In the genomic region with DNA sequence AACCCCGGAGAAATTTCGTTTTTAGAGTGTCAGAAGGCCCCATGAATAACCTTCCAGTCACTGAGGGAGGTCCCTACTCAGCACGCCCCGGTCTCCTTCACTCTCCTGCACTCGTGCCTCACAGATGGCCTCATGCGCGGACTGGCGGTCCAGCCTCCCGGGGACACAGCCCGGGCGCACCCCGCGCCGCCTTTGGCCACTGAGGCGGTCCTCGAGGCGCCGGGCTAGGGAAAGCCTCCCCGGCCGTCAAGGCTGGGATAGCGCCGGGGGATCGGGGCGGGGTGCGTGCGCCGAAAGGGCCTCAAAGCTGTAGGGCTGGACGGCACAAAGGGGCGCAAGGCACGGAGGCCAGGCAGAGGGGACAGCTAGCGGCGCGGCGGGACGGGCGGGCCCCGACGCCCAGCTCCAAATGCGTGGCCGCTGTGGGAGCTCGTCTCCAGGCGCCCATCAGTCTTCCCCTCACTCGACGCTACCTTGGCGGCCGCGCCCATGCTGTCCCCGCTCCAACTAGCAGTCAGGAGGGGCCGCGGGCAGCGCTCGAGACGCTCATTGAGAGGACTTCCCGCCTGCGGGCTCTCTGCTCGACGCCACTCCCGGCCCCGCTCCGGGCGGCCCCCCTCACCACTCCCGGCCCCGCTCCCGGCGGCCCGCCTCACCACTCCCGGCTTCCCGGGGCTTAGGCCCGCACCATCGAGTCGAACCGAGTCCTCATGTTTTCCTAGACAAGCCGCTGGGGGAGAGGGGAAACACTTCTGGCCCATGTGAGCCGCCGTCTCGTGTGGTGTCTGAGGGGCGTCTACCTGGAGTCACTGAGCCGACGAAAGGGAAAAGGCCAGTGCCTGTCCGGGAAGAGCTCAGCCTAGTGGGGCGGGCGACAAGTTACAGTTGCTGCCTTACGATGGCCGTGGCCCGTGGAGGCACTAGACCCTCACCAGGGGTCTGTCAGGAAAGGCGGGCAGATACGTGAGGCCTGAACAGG, we compare ENCODE assay signal across 20 cellular contexts. TPM values are rescaled to one million over a fixed set of nuclear protein-coding genes. Genes with fewer than 3 reads are reported as not detected.
DNase-seq lines count a peak whose midpoint lies in the region; ATAC-seq and TF ChIP-seq lines count a peak whose summit lies in the region.
"Had no signal": no experiment of that assay in that cellular context is flagged by ENCODE, and none has a peak within 500 bp of the region (broad histone marks: within the 10 kb centered on the region; RNA-seq: fewer than 3 reads in every experiment).

A gene (plus strand): TSS at position 360 of the 979 bp plus-strand sequence. CDS start 14,336 bp downstream, outside the sequence.

- ATAC-seq in Right ventricle myocardium superior (ENCODE audit: poor library complexity) (no peak), activated B cell treated with CpG ODN at 0.5 μM for 24 hours (ENCODE audit: low read depth) (no peak), thoracic aorta (ENCODE audit: insufficient number of reproducible peaks, low FRiP score, low read depth) (peak; percentile 47), esophagus mucosa (no peak), foreskin keratinocyte (no peak)
- ATAC-seq: stimulated activated memory B cell treated with anti-CD40 and anti-IgM and Interleukin-4, amounts not matched to agents 10 μg/mL and 1 μg/mL and 100 μg/mL, for 72 hours had no signal

- H3K4me1 ChIP-seq in left ventricle myocardium inferior (peaks cover 19% of the 10 kb centered on the region), thoracic aorta (ENCODE audit: control insufficient read depth in 1 of 2, low read depth in 2 of 2) (peaks cover 4 to 5% of the 10 kb centered on the region in 2 donors), foreskin keratinocyte (no peaks in the 10 kb centered on the region)
- H3K4me1 ChIP-seq: uterus had no signal

- H3K27me3 ChIP-seq in left ventricle myocardium inferior (ENCODE audit: low read depth), result peaks cover 62% of the 10 kb centered on the region
- no peaks in the 10 kb centered on the region for H3K27me3 ChIP-seq in thoracic aorta (replicated peaks; ENCODE audit: insufficient read depth)
- peaks cover 50% of the 10 kb centered on the region for H3K27me3 ChIP-seq in foreskin keratinocyte
- H3K27me3 ChIP-seq: SJCRH30 had no signal

- peaks cover 19% of the 10 kb centered on the region for H3K27me3 Mint-ChIP-seq in activated B cell treated with CpG ODN at 0.5 μM for 24 hours

- no peak for TF ChIP-seq CTCF in left ventricle myocardium inferior (IDR thresholded peaks at IDR 0.05; ENCODE audit: borderline replicate concordance)
- TF ChIP-seq CTCF in activated B cell treated with CpG ODN at 0.5 μM for 24 hours (IDR thresholded peaks at IDR 0.05), result no peak
- no peak for TF ChIP-seq CTCF in thoracic aorta (IDR thresholded peaks at IDR 0.05)
- no peak for TF ChIP-seq CTCF in foreskin keratinocyte (conservative IDR thresholded peaks at IDR 0.05)

- H3K9me3 ChIP-seq in left ventricle myocardium inferior (replicated peaks) (no peaks in the 10 kb centered on the region), thoracic aorta (no peaks in the 10 kb centered on the region)
- H3K9me3 ChIP-seq: adrenal gland, gastrocnemius medialis, SJCRH30, uterus had no signal

- POLR2A ChIA-PET in activated B cell treated with CpG ODN at 0.5 μM for 24 hours (lab: Charles Lee), result interaction anchor here (0.8 kb wide), 1 partner anchor 18 kb away, joined by 4 read pairs; no protein-coding TSS in a partner anchor

- DNase-seq in left ventricle myocardium inferior (no peak), Right ventricle myocardium superior (no peak), activated B cell treated with CpG ODN at 0.5 μM for 24 hours (no peak), mesenteric fat pad (ENCODE audit: low spot score) (peak; percentile 89), thoracic aorta (ENCODE audit: low spot score) (no peak), HCEC 1CT (no peak), foreskin keratinocyte (no peak)
- DNase-seq: activated CD4-positive, alpha-beta T cell treated with anti-CD3 and anti-CD28 coated beads, Interleukin-2, amount 10 ng/mL, durations not matched to agents 7 days and 5 days; activated T-cell treated with anti-CD3 and anti-CD28 coated beads, Interleukin-2, amount 50 U/mL, for 48 hours; adrenal gland; HFFc6; NCI-H1417 treated with DMSO at 0.1 percent for 48 hours; NCI-H2227 treated with DMSO at 0.1 percent for 48 hours; SJCRH30; T1000; uterus had no signal

- H3K36me3 ChIP-seq in left ventricle myocardium inferior (peaks cover 8% of the 10 kb centered on the region), thoracic aorta (no peaks in the 10 kb centered on the region)
- H3K36me3 ChIP-seq: adrenal gland, SJCRH30, uterus had no signal

- H3K4me3 Mint-ChIP-seq in activated B cell treated with CpG ODN at 0.5 μM for 24 hours, result peak within 1 kb of the TSS; percentile 42
- H3K4me3 Mint-ChIP-seq: activated CD4-positive, alpha-beta T cell treated with anti-CD3 and anti-CD28 coated beads, Interleukin-2, amount 10 ng/mL, durations not matched to agents 7 days and 5 days; HFFc6; stimulated activated memory B cell treated with anti-CD40 and anti-IgM and Interleukin-4, amounts not matched to agents 10 μg/mL and 1 μg/mL and 100 μg/mL, for 72 hours had no signal

- CTCF ChIA-PET in activated B cell treated with CpG ODN at 0.5 μM for 24 hours (lab: Charles Lee), result no interaction called here

- H3K27ac Mint-ChIP-seq in activated B cell treated with CpG ODN at 0.5 μM for 24 hours, result no peak within 1 kb of the TSS
- H3K27ac Mint-ChIP-seq: activated CD4-positive, alpha-beta T cell treated with anti-CD3 and anti-CD28 coated beads, Interleukin-2, amount 10 ng/mL, durations not matched to agents 7 days and 5 days; HFFc6; stimulated activated memory B cell treated with anti-CD40 and anti-IgM and Interleukin-4, amounts not matched to agents 10 μg/mL and 1 μg/mL and 100 μg/mL, for 72 hours had no signal

- H3K27ac ChIP-seq in left ventricle myocardium inferior (replicated peaks) (no peak within 1 kb of the TSS), thoracic aorta (no peak within 1 kb of the TSS), foreskin keratinocyte (no peak within 1 kb of the TSS)
- H3K27ac ChIP-seq: adrenal gland, SJCRH30, uterus had no signal

- peaks cover 15% of the 10 kb centered on the region for H3K4me1 Mint-ChIP-seq in activated B cell treated with CpG ODN at 0.5 μM for 24 hours

- H3K36me3 Mint-ChIP-seq in activated B cell treated with CpG ODN at 0.5 μM for 24 hours (ENCODE audit: low read depth), result peaks cover 21% of the 10 kb centered on the region

- intact Hi-C loops in left ventricle myocardium inferior (cut with micrococcal nuclease), result no loop called here
- intact Hi-C loops in Right ventricle myocardium superior (cut with DNase I), result no loop called here
- intact Hi-C loops in activated B cell treated with CpG ODN at 0.5 μM for 24 hours (cut with micrococcal nuclease), result no loop called here

- peak within 1 kb of the TSS; percentile 35 for H3K4me3 ChIP-seq in left ventricle myocardium inferior
- peak within 1 kb of the TSS; percentile 66 for H3K4me3 ChIP-seq in thoracic aorta
- H3K4me3 ChIP-seq: adrenal gland, SJCRH30, uterus had no signal

- H3K9me3 Mint-ChIP-seq in activated B cell treated with CpG ODN at 0.5 μM for 24 hours, result no peaks in the 10 kb centered on the region
- H3K9me3 Mint-ChIP-seq: stimulated activated memory B cell treated with anti-CD40 and anti-IgM and Interleukin-4, amounts not matched to agents 10 μg/mL and 1 μg/mL and 100 μg/mL, for 72 hours had no signal

RNA-seq across cellular contexts. Expression of the gene that starts here (rescaled TPM):
- total RNA-seq in left ventricle myocardium inferior (0.05 TPM), Right ventricle myocardium superior (not detected), activated B cell treated with CpG ODN at 0.5 μM for 24 hours (0.33 and 0.37 TPM in 2 replicates), mesenteric fat pad (0.26 TPM), thoracic aorta (1 to 10 TPM in 1 of 2 donors, not detected in 1; 2.0 TPM), esophagus mucosa (not detected), foreskin keratinocyte (under 0.01 and 0.04 TPM in 2 replicates)
- 0.03 and 0.04 TPM in 2 replicates for polyA plus RNA-seq in foreskin keratinocyte
- total RNA-seq: G401, SJCRH30 had no signal

Comparison
In these comparisons a context has a peak if more than half of its experiments do, and no peak if none do; other contexts are left out.
1. Peak in DNase-seq in mesenteric fat pad; RNA of the gene not detected or under 1 TPM.